ENCODE assay signal across 8 cellular contexts in the genomic region with DNA sequence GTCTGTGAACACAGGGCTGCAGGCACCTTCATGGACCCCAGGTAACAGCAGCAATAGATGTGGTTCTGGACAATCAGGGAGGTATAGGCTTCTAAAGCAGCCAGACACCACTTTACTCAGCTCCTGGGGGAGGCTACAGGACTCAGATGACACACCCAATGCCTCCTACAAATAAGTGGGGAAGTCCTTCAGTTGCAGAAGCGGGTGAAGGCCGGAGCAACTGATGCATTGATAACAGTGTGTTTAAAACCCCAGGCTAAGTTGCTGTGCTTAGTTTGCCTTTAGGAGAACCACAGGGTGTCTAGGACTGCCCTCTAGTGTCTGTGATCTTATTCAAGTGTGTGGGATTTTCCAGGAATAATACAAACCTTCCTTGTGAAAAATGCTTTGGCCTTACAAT. TPM values are rescaled to one million over a fixed set of nuclear protein-coding genes. Genes with fewer than 3 reads are reported as not detected.
DNase-seq lines count a peak whose midpoint lies in the region; ATAC-seq and TF ChIP-seq lines count a peak whose summit lies in the region.

No MANE protein-coding gene starts in this region.

- H2AFZ ChIP-seq in OCI-LY3 (ENCODE audit: low read depth, low read length) (no peak overlapping the region), neural cell (ENCODE audit: low read depth, low read length) (no peak overlapping the region)

- peak; percentile 82 for TF ChIP-seq RAD21 in neural cell (conservative IDR thresholded peaks at IDR 0.05)

- peak; percentile 53 for TF ChIP-seq CTCF in OCI-LY3 (IDR thresholded peaks at IDR 0.05; ENCODE audit: low read depth, low read length)
- TF ChIP-seq CTCF in neural cell (IDR thresholded peaks at IDR 0.05; ENCODE audit: poor library complexity, severe bottlenecking), result peak; percentile 78

- no peaks in the 10 kb centered on the region for H3K9me3 ChIP-seq in OCI-LY3 (ENCODE audit: insufficient read depth, low read length)
- H3K9me3 ChIP-seq in neural cell (ENCODE audit: low read length), result no peaks in the 10 kb centered on the region

- no peak for TF ChIP-seq EP300 in neural cell (conservative IDR thresholded peaks at IDR 0.05; ENCODE audit: poor library complexity, severe bottlenecking)

- H3K4me2 ChIP-seq in OCI-LY3 (ENCODE audit: low read length) (no peak overlapping the region), neural cell (ENCODE audit: low read length) (no peak overlapping the region)

- H3K79me2 ChIP-seq in OCI-LY3 (ENCODE audit: low read length) (no peaks in the 10 kb centered on the region), neural cell (replicated peaks; ENCODE audit: insufficient read depth, low read length) (no peaks in the 10 kb centered on the region)

- H3K4me1 ChIP-seq in OCI-LY3 (ENCODE audit: low read length), result no peaks in the 10 kb centered on the region

- ATAC-seq in GM19351 (IDR thresholded peaks at IDR 0.05; ENCODE audit: unreplicated experiment) (peak; percentile 56), HG02973 (IDR thresholded peaks at IDR 0.05; ENCODE audit: unreplicated experiment) (no peak)

- DNase-seq in Ammon's horn (ENCODE audit: low spot score), result peak; percentile 77
- DNase-seq in epidermal melanocyte (ENCODE audit: insufficient read length, low spot score), result peak; percentile 66
- no peak for DNase-seq in effector CD4-positive, alpha-beta T cell
- no peak for DNase-seq in activated CD8-positive, alpha-beta memory T cell treated with anti-CD3 and anti-CD28 coated beads for 24 hours

- no peak overlapping the region for H3K4me3 ChIP-seq in OCI-LY3 (ENCODE audit: low read length)
- no peak overlapping the region for H3K4me3 ChIP-seq in neural cell (ENCODE audit: low read length)

- no peaks in the 10 kb centered on the region for H3K9me2 ChIP-seq in neural cell (ENCODE audit: insufficient read depth, low read length)

- H3K27ac ChIP-seq in OCI-LY3 (ENCODE audit: low read length) (no peak overlapping the region), neural cell (ENCODE audit: low read length) (no peak overlapping the region)

- H3F3A ChIP-seq in neural cell (ENCODE audit: insufficient read depth, low read length, poor library complexity, severe bottlenecking), result no peaks in the 10 kb centered on the region

- H4K20me1 ChIP-seq in OCI-LY3 (ENCODE audit: insufficient read depth, low read length) (no peaks in the 10 kb centered on the region), neural cell (ENCODE audit: insufficient read depth) (no peaks in the 10 kb centered on the region)

- no peak overlapping the region for H3K9ac ChIP-seq in OCI-LY3 (ENCODE audit: low read length)
- no peak overlapping the region for H3K9ac ChIP-seq in neural cell (ENCODE audit: low read length)

- H3K27me3 ChIP-seq in OCI-LY3 (ENCODE audit: low read depth, low read length) (no peaks in the 10 kb centered on the region), neural cell (ENCODE audit: insufficient read depth, low read depth, low read length) (peaks cover 6% of the 10 kb centered on the region)

- H3K36me3 ChIP-seq in OCI-LY3 (replicated peaks; ENCODE audit: low read depth, low read length) (no peaks in the 10 kb centered on the region), neural cell (ENCODE audit: insufficient read depth, low read length) (no peaks in the 10 kb centered on the region)

TF ChIP-seq in neural cell, 6 proteins besides CTCF, POLR2A, EP300 and RAD21:
- TF ChIP-seq MXI1 (conservative IDR thresholded peaks at IDR 0.05; ENCODE audit: poor library complexity, severe bottlenecking), result no peak
- TF ChIP-seq SMC3 (conservative IDR thresholded peaks at IDR 0.05; ENCODE audit: poor library complexity), result peak; percentile 83

RNA-seq across cellular contexts. Expression of gene ITGA8, which starts 5.9 kb away (rescaled TPM):
- polyA plus RNA-seq in neural cell, result 0.11 TPM in 1 of 2 replicates, not detected in the other
- under 0.01 and 0.23 TPM in 2 replicates for polyA minus RNA-seq in neural cell

Comparison
In these comparisons a context has a peak if more than half of its experiments do, and no peak if none do; other contexts are left out.
1. DNase-seq: peak in Ammon's horn (single experiment) and epidermal melanocyte (single experiment); none in effector CD4-positive, alpha-beta T cell (single experiment) and activated CD8-positive, alpha-beta memory T cell treated with anti-CD3 and anti-CD28 coated beads for 24 hours (single experiment).